Comparison of ENCODE assay signal across 10 cellular contexts in genomic region chr10:73218466-73219191, GRCh38. TPM values are rescaled to one million over a fixed set of nuclear protein-coding genes. Genes with fewer than 3 reads are reported as not detected.
DNase-seq lines count a peak whose midpoint lies in the region; ATAC-seq and TF ChIP-seq lines count a peak whose summit lies in the region.
"Had no signal": no experiment of that assay in that cellular context is flagged by ENCODE, and none has a peak within 500 bp of the region (broad histone marks: within the 10 kb centered on the region; RNA-seq: fewer than 3 reads in every experiment).

No MANE protein-coding gene starts in this region.

- no peaks in the 10 kb centered on the region for H3K36me3 ChIP-seq in CD8-positive, alpha-beta T cell (ENCODE audit: insufficient read depth, low read length)

- H3K27ac ChIP-seq in CD8-positive, alpha-beta T cell (ENCODE audit: low read depth, low read length), result no peak overlapping the region

- intact Hi-C loops in CD8-positive, alpha-beta T cell (cut with DNase I, micrococcal nuclease), result no loop called here

- H3K27ac Mint-ChIP-seq in CD8-positive, alpha-beta T cell, result no peak overlapping the region
- no peak overlapping the region for H3K27ac Mint-ChIP-seq in activated naive CD4-positive, alpha-beta T cell treated with anti-CD3 and anti-CD28 coated beads, Interleukin-2, amount 10 ng/mL, durations not matched to agents 7 days and 5 days

- H3K27me3 ChIP-seq in CD8-positive, alpha-beta T cell (ENCODE audit: insufficient read depth, low read length), result no peaks in the 10 kb centered on the region

- H3K9me3 Mint-ChIP-seq in CD8-positive, alpha-beta T cell, result no peaks in the 10 kb centered on the region
- no peaks in the 10 kb centered on the region for H3K9me3 Mint-ChIP-seq in activated naive CD4-positive, alpha-beta T cell treated with anti-CD3 and anti-CD28 coated beads, Interleukin-2, amount 10 ng/mL, durations not matched to agents 7 days and 5 days

- H3K4me1 Mint-ChIP-seq in CD8-positive, alpha-beta T cell (ENCODE audit: low read depth), result no peaks in the 10 kb centered on the region
- H3K4me1 Mint-ChIP-seq in activated naive CD4-positive, alpha-beta T cell treated with anti-CD3 and anti-CD28 coated beads, Interleukin-2, amount 10 ng/mL, durations not matched to agents 7 days and 5 days, result no peaks in the 10 kb centered on the region

- no peaks in the 10 kb centered on the region for H3K4me1 ChIP-seq in CD8-positive, alpha-beta T cell (ENCODE audit: insufficient read depth, low read length)

- no peak overlapping the region for H3K4me3 ChIP-seq in CD8-positive, alpha-beta T cell (ENCODE audit: low read depth, low read length)
- no peak overlapping the region for H3K4me3 ChIP-seq in HFF-Myc (replicated peaks; ENCODE audit: low read depth, low read length)

- H3K27me3 Mint-ChIP-seq in CD8-positive, alpha-beta T cell (ENCODE audit: low read depth), result no peaks in the 10 kb centered on the region
- no peaks in the 10 kb centered on the region for H3K27me3 Mint-ChIP-seq in activated naive CD4-positive, alpha-beta T cell treated with anti-CD3 and anti-CD28 coated beads, Interleukin-2, amount 10 ng/mL, durations not matched to agents 7 days and 5 days

- DNase-seq in CD8-positive, alpha-beta T cell, result no peak
- peak; percentile 9 for DNase-seq in HFF-Myc (ENCODE audit: extremely low read depth, low read depth)
- peak; percentile 17 for DNase-seq in SW480 (ENCODE audit: low spot score)
- DNase-seq in iris pigment epithelial cell (ENCODE audit: low read depth), result peak; percentile 53
- no peak for DNase-seq in NCI-H2171 (lab: John Stamatoyannopoulos, UW)
- no peak for DNase-seq in activated naive CD4-positive, alpha-beta T cell treated with anti-CD3 and anti-CD28 coated beads, Interleukin-2, amount 10 ng/mL, durations not matched to agents 7 days and 5 days
- DNase-seq in stimulated activated CD8-positive, alpha-beta memory T cell treated with anti-CD3 and anti-CD28 coated beads, Interleukin-4, amount 100 ng/mL, for 48 hours, result no peak
- DNase-seq: activated naive CD4-positive, alpha-beta T cell treated with anti-CD3 and anti-CD28 coated beads, Interleukin-2, amount 50 U/mL, for 16 hours; NCI-H1930 had no signal

- peak; percentile 20 for TF ChIP-seq CTCF in CD8-positive, alpha-beta T cell (IDR thresholded peaks at IDR 0.05)
- peak; percentile 46 for TF ChIP-seq CTCF in HFF-Myc (IDR thresholded peaks at IDR 0.05; ENCODE audit: low read depth, low read length, missing control alignments)

- ATAC-seq in CD8-positive, alpha-beta T cell, result no peak
- no peak for ATAC-seq in HG03442 (IDR thresholded peaks at IDR 0.05; ENCODE audit: unreplicated experiment)

- no peaks in the 10 kb centered on the region for H3K9me3 ChIP-seq in CD8-positive, alpha-beta T cell (ENCODE audit: low read length)

- CTCF ChIA-PET in CD8-positive, alpha-beta T cell (lab: Charles Lee), result interaction anchor here (1.3 kb wide), 1 partner anchor 122 kb away, joined by 3 read pairs; the partner anchor contains the start of gene P4HA1
- CTCF ChIA-PET in activated naive CD4-positive, alpha-beta T cell treated with anti-CD3 and anti-CD28 coated beads, Interleukin-2, amount 10 ng/mL, durations not matched to agents 7 days and 5 days (lab: Charles Lee), result interaction anchor here (0.9 kb wide), 1 partner anchor 11 kb away, joined by 3 read pairs; no protein-coding TSS in a partner anchor

- POLR2A ChIA-PET in CD8-positive, alpha-beta T cell (lab: Charles Lee), result no interaction called here

- no peak overlapping the region for H3K4me3 Mint-ChIP-seq in CD8-positive, alpha-beta T cell
- H3K4me3 Mint-ChIP-seq in activated naive CD4-positive, alpha-beta T cell treated with anti-CD3 and anti-CD28 coated beads, Interleukin-2, amount 10 ng/mL, durations not matched to agents 7 days and 5 days, result no peak overlapping the region

- peaks cover 43% of the 10 kb centered on the region for H3K36me3 Mint-ChIP-seq in CD8-positive, alpha-beta T cell
- peaks cover 23% of the 10 kb centered on the region for H3K36me3 Mint-ChIP-seq in activated naive CD4-positive, alpha-beta T cell treated with anti-CD3 and anti-CD28 coated beads, Interleukin-2, amount 10 ng/mL, durations not matched to agents 7 days and 5 days

RNA-seq across cellular contexts. Expression of gene DNAJC9, which starts 28.4 kb away (rescaled TPM):
- 10 to 100 TPM; 17.6 to 18.4 TPM for total RNA-seq in CD8-positive, alpha-beta T cell

RNA-seq across cellular contexts. Expression of gene MRPS16, which starts 33.8 kb away (rescaled TPM):
- 10 to 100 TPM; 23.6 to 28.7 TPM for total RNA-seq in CD8-positive, alpha-beta T cell

RNA-seq across cellular contexts. Expression of gene FAM149B1, which starts 50.7 kb away (rescaled TPM):
- 1 to 10 TPM; 5.9 to 6.3 TPM for total RNA-seq in CD8-positive, alpha-beta T cell

RNA-seq across cellular contexts. Expression of gene ECD, which starts 50.8 kb away (rescaled TPM):
- total RNA-seq in CD8-positive, alpha-beta T cell, result 10 to 100 TPM; 56.5 to 59.1 TPM

Comparison
In these comparisons a context has a peak if more than half of its experiments do, and no peak if none do; other contexts are left out.
1. DNase-seq: peak in HFF-Myc (single experiment), SW480 (single experiment) and iris pigment epithelial cell (single experiment); none in CD8-positive, alpha-beta T cell (0 of 7), NCI-H2171 (single experiment), activated naive CD4-positive, alpha-beta T cell treated with anti-CD3 and anti-CD28 coated beads, Interleukin-2, amount 10 ng/mL, durations not matched to agents 7 days and 5 days (single experiment) and stimulated activated CD8-positive, alpha-beta memory T cell treated with anti-CD3 and anti-CD28 coated beads, Interleukin-4, amount 100 ng/mL, for 48 hours (single experiment).